Comparison of ENCODE assay signal across 15 cellular contexts in genomic region chr19:21321996-21322395, GRCh38. TPM values are rescaled to one million over a fixed set of nuclear protein-coding genes. Genes with fewer than 3 reads are reported as not detected.
A peak's percentile ranks its signal among the peaks of the same experiment; 100 is the strongest.
DNase-seq lines count a peak whose midpoint lies in the region; ATAC-seq and TF ChIP-seq lines count a peak whose summit lies in the region.
"Had no signal": no experiment of that assay in that cellular context is flagged by ENCODE, and none has a peak within 500 bp of the region (broad histone marks: within the 10 kb centered on the region; RNA-seq: fewer than 3 reads in every experiment).

No MANE protein-coding gene starts in this region.

- H3K4me1 ChIP-seq in mammary epithelial cell (ENCODE audit: insufficient read depth, low read length), result peaks cover 6% of the 10 kb centered on the region
- H3K4me1 ChIP-seq: SJCRH30 had no signal

- H2AFZ ChIP-seq in mammary epithelial cell (ENCODE audit: low read depth, low read length), result no peak overlapping the region

- peaks cover 2% of the 10 kb centered on the region for H3K36me3 ChIP-seq in mammary epithelial cell (ENCODE audit: insufficient read depth, low read length)

- WGBS in mammary epithelial cell (ENCODE audit: low coverage, missing lambda C conversion rate), result 4% methylated on average over 2 of the region's 4 CpGs

- BruUV-seq in mammary epithelial cell (replicated peaks; lab: Mats Ljungman, UMichigan), result no TSS peak

- intact Hi-C loops in mammary epithelial cell (cut with micrococcal nuclease), result loop anchor here (10.0 kb wide), 2 partner anchors 183 to 443 kb away; partner anchors contain the start of genes ZNF100 and ZNF429

- no peak for TF ChIP-seq CTCF in mammary epithelial cell (conservative IDR thresholded peaks at IDR 0.05 in 1 of 2, IDR thresholded peaks at IDR 0.05 in 1 of 2; ENCODE audit: extremely low read depth in 1 of 2, insufficient read depth in 1 of 2, low read depth in 1 of 2, low read length in 2 of 2)

- H3K27ac ChIP-seq in mammary epithelial cell (ENCODE audit: insufficient read depth, low read depth, low read length) (peak overlapping the region; percentile 35), temporal lobe (ENCODE audit: low read depth, low read length) (peak overlapping the region; percentile 94)
- H3K27ac ChIP-seq: SJCRH30 had no signal

- no peak overlapping the region for H3K4me3 ChIP-seq in mammary epithelial cell (replicated peaks in 1 of 3; ENCODE audit: insufficient read depth in 1 of 3, low read depth in 2 of 3, low read length in 3 of 3)
- H3K4me3 ChIP-seq: SJCRH30, thoracic aorta had no signal

- H3K27ac Mint-ChIP-seq in activated naive CD8-positive, alpha-beta T cell, result peak overlapping the region; percentile 64
- no peak overlapping the region for H3K27ac Mint-ChIP-seq in activated naive CD8-positive, alpha-beta T cell treated with anti-CD3 and anti-CD28 coated beads, Interleukin-2, amount 50 U/mL, for 24 hours
- peak overlapping the region in 3 of 6 donors; percentile 18 to 78 (median 40) for H3K27ac Mint-ChIP-seq in immature natural killer cell
- H3K27ac Mint-ChIP-seq: activated B cell treated with CpG ODN at 0.5 μM for 24 hours; dendritic cell treated with granulocyte-macrophage colony-stimulating factor and Interleukin-4, amounts not matched to agents 40 ng/mL and 50 ng/mL, for 4 days had no signal

- H3K9me3 Mint-ChIP-seq in activated naive CD8-positive, alpha-beta T cell (ENCODE audit: low read depth), result peaks cover 6% of the 10 kb centered on the region
- H3K9me3 Mint-ChIP-seq in activated naive CD8-positive, alpha-beta T cell treated with anti-CD3 and anti-CD28 coated beads, Interleukin-2, amount 50 U/mL, for 24 hours, result peaks cover 19% of the 10 kb centered on the region
- H3K9me3 Mint-ChIP-seq in immature natural killer cell, result peaks cover 0 to 1% (median 0%) of the 10 kb centered on the region in 6 donors

- no peaks in the 10 kb centered on the region for H4K20me1 ChIP-seq in mammary epithelial cell (ENCODE audit: insufficient read depth, low read length)

- peak overlapping the region; percentile 47 for H3K4me2 ChIP-seq in mammary epithelial cell (ENCODE audit: insufficient read depth, low read depth, low read length)

- CTCF ChIA-PET in mammary epithelial cell (lab: Charles Lee; ENCODE audit: low non-redundant PET), result interaction anchor here (0.6 kb wide), 2 partner anchors 131 to 161 kb away, joined by 3 to 4 read pairs; no protein-coding TSS in a partner anchor

- in situ Hi-C loops in mammary epithelial cell (cut with MboI; ENCODE audit: low sequenced_read_pairs in 2 of 2), result no loop called here

- peaks cover 2% of the 10 kb centered on the region for H3K9me3 ChIP-seq in mammary epithelial cell (replicated peaks; ENCODE audit: insufficient read depth, low read length)
- H3K9me3 ChIP-seq: thoracic aorta had no signal

- no peak overlapping the region for H3K9ac ChIP-seq in mammary epithelial cell (ENCODE audit: insufficient read depth, low read length)

- peaks cover 95% of the 10 kb centered on the region for H3K79me2 ChIP-seq in mammary epithelial cell (ENCODE audit: insufficient read depth, low read length)

- H3K27me3 Mint-ChIP-seq in activated naive CD8-positive, alpha-beta T cell, result no peaks in the 10 kb centered on the region
- no peaks in the 10 kb centered on the region for H3K27me3 Mint-ChIP-seq in activated naive CD8-positive, alpha-beta T cell treated with anti-CD3 and anti-CD28 coated beads, Interleukin-2, amount 50 U/mL, for 24 hours
- H3K27me3 Mint-ChIP-seq in immature natural killer cell (ENCODE audit: low read depth in 3 of 3), result no peaks in the 10 kb centered on the region
- H3K27me3 Mint-ChIP-seq: activated B cell treated with CpG ODN at 0.5 μM for 24 hours; dendritic cell treated with granulocyte-macrophage colony-stimulating factor and Interleukin-4, amounts not matched to agents 40 ng/mL and 50 ng/mL, for 4 days had no signal

- no peak for ATAC-seq in activated naive CD8-positive, alpha-beta T cell treated with anti-CD3 and anti-CD28 coated beads, Interleukin-2, amount 50 U/mL, for 24 hours
- ATAC-seq in HG03460 (IDR thresholded peaks at IDR 0.05; ENCODE audit: unreplicated experiment) (no peak), HG03280 (IDR thresholded peaks at IDR 0.05; ENCODE audit: unreplicated experiment) (no peak)

- peaks cover 31% of the 10 kb centered on the region for H3K36me3 Mint-ChIP-seq in activated naive CD8-positive, alpha-beta T cell
- peaks cover 81% of the 10 kb centered on the region for H3K36me3 Mint-ChIP-seq in activated naive CD8-positive, alpha-beta T cell treated with anti-CD3 and anti-CD28 coated beads, Interleukin-2, amount 50 U/mL, for 24 hours (ENCODE audit: low read depth)
- H3K36me3 Mint-ChIP-seq in immature natural killer cell, result peaks cover 14 to 19% (median 15%) of the 10 kb centered on the region in 3 donors

- no peak overlapping the region for H3K4me3 Mint-ChIP-seq in activated naive CD8-positive, alpha-beta T cell
- no peak overlapping the region for H3K4me3 Mint-ChIP-seq in activated naive CD8-positive, alpha-beta T cell treated with anti-CD3 and anti-CD28 coated beads, Interleukin-2, amount 50 U/mL, for 24 hours
- peak overlapping the region in 3 of 5 donors; percentile 8 to 20 (median 11) for H3K4me3 Mint-ChIP-seq in immature natural killer cell
- H3K4me3 Mint-ChIP-seq: activated B cell treated with CpG ODN at 0.5 μM for 24 hours; dendritic cell treated with granulocyte-macrophage colony-stimulating factor and Interleukin-4, amounts not matched to agents 40 ng/mL and 50 ng/mL, for 4 days had no signal

- DNase-seq in activated naive CD8-positive, alpha-beta T cell treated with anti-CD3 and anti-CD28 coated beads, Interleukin-2, amount 50 U/mL, for 24 hours, result no peak
- DNase-seq in mammary epithelial cell (peak; percentile 46), immature natural killer cell (no peak), globus pallidus (ENCODE audit: low spot score) (no peak)
- DNase-seq: activated B cell treated with CpG ODN at 0.5 μM for 24 hours, GOT3, NCI-H146, NCI-H82, SJCRH30 had no signal

- H3K27me3 ChIP-seq in mammary epithelial cell (ENCODE audit: insufficient read depth, low read length), result no peaks in the 10 kb centered on the region
- H3K27me3 ChIP-seq: SJCRH30 had no signal

- peaks cover 76% of the 10 kb centered on the region for H3K4me1 Mint-ChIP-seq in activated naive CD8-positive, alpha-beta T cell (ENCODE audit: low read depth)
- peaks cover 59% of the 10 kb centered on the region for H3K4me1 Mint-ChIP-seq in activated naive CD8-positive, alpha-beta T cell treated with anti-CD3 and anti-CD28 coated beads, Interleukin-2, amount 50 U/mL, for 24 hours
- peaks cover 79 to 91% of the 10 kb centered on the region in 2 donors for H3K4me1 Mint-ChIP-seq in immature natural killer cell

- dilution Hi-C loops in mammary epithelial cell (cut with HindIII; ENCODE audit: low sequenced_read_pairs), result no loop called here

RNA-seq across cellular contexts. Expression of gene ZNF708, which starts 7.2 kb away (rescaled TPM):
- total RNA-seq in mammary epithelial cell (10 to 100 TPM in 1 of 2 donors, 1 to 10 TPM in 1; 9.2 to 15.3 TPM), temporal lobe (47.5 TPM)
- polyA plus RNA-seq in mammary epithelial cell (1.3 TPM), immature natural killer cell (1 to 10 TPM; 4.7 to 8.7 (median 8.0) TPM)
- 3.4 TPM for polyA minus RNA-seq in mammary epithelial cell

RNA-seq across cellular contexts. Expression of gene ZNF738, which starts 36.8 kb away (rescaled TPM):
- total RNA-seq in mammary epithelial cell (1 to 10 TPM; 7.3 to 8.2 TPM), temporal lobe (22.9 TPM)
- polyA plus RNA-seq in mammary epithelial cell (7.4 TPM), immature natural killer cell (1 to 10 TPM; 3.1 to 4.5 (median 3.2) TPM)
- polyA minus RNA-seq in mammary epithelial cell, result not detected

Comparison
In these comparisons a context has a peak if more than half of its experiments do, and no peak if none do; other contexts are left out.
1. H3K4me3 Mint-ChIP-seq: peak in immature natural killer cell (3 of 5); none in activated naive CD8-positive, alpha-beta T cell (single experiment) and activated naive CD8-positive, alpha-beta T cell treated with anti-CD3 and anti-CD28 coated beads, Interleukin-2, amount 50 U/mL, for 24 hours (single experiment).